8 cellular contexts compared by ENCODE assay signal in the genomic region with DNA sequence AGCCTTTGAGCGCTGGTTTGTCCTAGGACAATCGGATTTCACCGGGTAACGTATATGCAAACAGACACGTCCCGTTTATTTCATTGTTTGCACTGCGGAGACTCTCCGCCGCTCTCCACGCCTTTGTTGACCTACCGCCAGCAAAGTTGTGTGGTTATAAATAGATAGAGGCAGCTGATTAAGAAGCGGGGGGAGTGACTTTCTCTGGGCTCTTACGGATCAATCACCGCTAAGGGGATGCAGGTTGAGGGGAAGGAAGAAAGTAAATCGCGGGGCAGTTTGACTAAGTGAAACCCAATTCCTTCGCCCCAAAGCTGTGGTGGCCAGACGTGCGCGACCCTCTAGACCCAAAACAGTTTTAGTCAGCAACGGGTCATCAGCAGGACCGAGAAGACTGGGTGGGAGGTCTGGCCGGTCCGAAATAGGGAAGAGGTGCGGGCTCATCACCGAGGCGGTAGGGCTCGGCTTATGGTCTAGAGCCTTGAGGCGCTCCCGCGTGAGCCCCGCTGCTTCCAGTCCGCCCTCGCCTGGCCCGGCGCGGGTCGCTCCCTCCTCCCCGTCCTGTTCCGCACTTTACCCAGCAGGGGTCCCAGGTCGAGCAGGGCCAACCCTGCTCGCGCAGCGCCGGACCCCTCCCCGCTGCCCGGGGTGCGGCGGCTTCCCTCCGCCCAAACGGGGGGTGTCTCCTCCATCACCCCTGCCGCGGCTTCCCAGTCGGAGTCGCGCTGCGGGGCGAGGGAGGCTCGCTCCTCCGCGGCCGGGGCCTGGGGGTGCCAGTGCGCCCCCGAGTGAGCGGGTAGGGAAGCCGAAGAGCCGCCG.
DNase-seq lines count a peak whose midpoint lies in the region; ATAC-seq and TF ChIP-seq lines count a peak whose summit lies in the region.

No MANE protein-coding gene starts in this region.

- H3K4me3 Mint-ChIP-seq in naive thymus-derived CD8-positive, alpha-beta T cell, result peak overlapping the region; percentile 74 to 90 (median 83)

- ATAC-seq in GM19025 (IDR thresholded peaks at IDR 0.05; ENCODE audit: low read depth, unreplicated experiment), result peak; percentile 44
- peak; percentile 84 for ATAC-seq in SK-N-SH treated with all-trans-retinoic acid at 6 μM for 48 hours
- ATAC-seq in naive thymus-derived CD8-positive, alpha-beta T cell, result peak; percentile 39 to 45

- H3K4me1 ChIP-seq in BE2C (no peaks in the 10 kb centered on the region), esophagus squamous epithelium (peaks cover 14 to 23% (median 16%) of the 10 kb centered on the region in 3 donors)

- no peaks in the 10 kb centered on the region for H3K36me3 ChIP-seq in BE2C
- H3K36me3 ChIP-seq in esophagus squamous epithelium, result no peaks in the 10 kb centered on the region

- peak overlapping the region in 2 of 10 donors; percentile 14 to 79 for H3K27ac Mint-ChIP-seq in naive thymus-derived CD8-positive, alpha-beta T cell

- DNase-seq in BE2C (peak; percentile 12), HL-60 (ENCODE audit: low read depth in 1 of 2, low spot score in 1 of 2) (no peak), esophagus squamous epithelium (lab: John Stamatoyannopoulos, UW) (no peak), activated gamma-delta T cell (lab: John Stamatoyannopoulos, UW) (no peak), GDM1 (lab: John Stamatoyannopoulos, UW) (no peak)
- peak in 3 of 10 donors; percentile 1 to 17 (median 3) for DNase-seq in naive thymus-derived CD8-positive, alpha-beta T cell

- TF ChIP-seq CTCF in BE2C (IDR thresholded peaks at IDR 0.05; ENCODE audit: low read depth, low read length), result no peak
- no peak for TF ChIP-seq CTCF in HL-60 (IDR thresholded peaks at IDR 0.05; ENCODE audit: insufficient read depth, low read length)
- no peak for TF ChIP-seq CTCF in esophagus squamous epithelium (IDR thresholded peaks at IDR 0.05)

- POLR2A ChIA-PET in naive thymus-derived CD8-positive, alpha-beta T cell (lab: Charles Lee), result no interaction called here

- 2% methylated on average over 22 to 28 of the region's 68 CpGs for WGBS in esophagus squamous epithelium, 2 donors

- H3K9me3 ChIP-seq in BE2C, result no peaks in the 10 kb centered on the region
- no peaks in the 10 kb centered on the region for H3K9me3 ChIP-seq in esophagus squamous epithelium

- no peak overlapping the region for H3K27ac ChIP-seq in HL-60 (replicated peaks)
- no peak overlapping the region for H3K27ac ChIP-seq in esophagus squamous epithelium

- H3K27me3 Mint-ChIP-seq in naive thymus-derived CD8-positive, alpha-beta T cell, result peaks cover 24 to 54% (median 40%) of the 10 kb centered on the region in 5 donors

- peaks cover 0 to 11% (median 6%) of the 10 kb centered on the region in 3 donors for H3K36me3 Mint-ChIP-seq in naive thymus-derived CD8-positive, alpha-beta T cell

- peaks cover 12 to 22% (median 18%) of the 10 kb centered on the region in 4 donors for H3K4me1 Mint-ChIP-seq in naive thymus-derived CD8-positive, alpha-beta T cell

- H3K27me3 ChIP-seq in BE2C (peaks cover 98% of the 10 kb centered on the region), HL-60 (ENCODE audit: insufficient read depth, poor library complexity, severe bottlenecking) (peaks cover 40% of the 10 kb centered on the region), esophagus squamous epithelium (peaks cover 4 to 100% (median 18%) of the 10 kb centered on the region in 4 donors)

- H3K4me3 ChIP-seq in BE2C (ENCODE audit: low read depth, low read length) (peak overlapping the region; percentile 20), HL-60 (replicated peaks; ENCODE audit: insufficient read depth, low read length) (peak overlapping the region; percentile 42), esophagus squamous epithelium (peak overlapping the region; percentile 33 to 68 (median 49))

- peaks cover 0 to 12% (median 3%) of the 10 kb centered on the region in 9 donors for H3K9me3 Mint-ChIP-seq in naive thymus-derived CD8-positive, alpha-beta T cell

- intact Hi-C loops in esophagus squamous epithelium (cut with DNase I), result no loop called here

- no peak for TF ChIP-seq POLR2A in esophagus squamous epithelium (IDR thresholded peaks at IDR 0.05)

TF ChIP-seq in SK-N-SH treated with all-trans-retinoic acid at 6 μM for 48 hours, 23 proteins besides CTCF, POLR2A, EP300 and RAD21:
- no peak for TF ChIP-seq ZFP3 (CRISPR knock-in tag; IDR thresholded peaks at IDR 0.05)
- TF ChIP-seq CREB5 (CRISPR knock-in tag; IDR thresholded peaks at IDR 0.05; ENCODE audit: low read depth), result no peak
- no peak for TF ChIP-seq ZC3H10 (CRISPR knock-in tag; IDR thresholded peaks at IDR 0.05)
- no peak for TF ChIP-seq TSHZ2 (CRISPR knock-in tag; IDR thresholded peaks at IDR 0.05)
- no peak for TF ChIP-seq PATZ1 (CRISPR knock-in tag; IDR thresholded peaks at IDR 0.05; ENCODE audit: borderline replicate concordance)
- no peak for TF ChIP-seq TOX (CRISPR knock-in tag; IDR thresholded peaks at IDR 0.05; ENCODE audit: borderline replicate concordance)
- TF ChIP-seq, protein P1, sequence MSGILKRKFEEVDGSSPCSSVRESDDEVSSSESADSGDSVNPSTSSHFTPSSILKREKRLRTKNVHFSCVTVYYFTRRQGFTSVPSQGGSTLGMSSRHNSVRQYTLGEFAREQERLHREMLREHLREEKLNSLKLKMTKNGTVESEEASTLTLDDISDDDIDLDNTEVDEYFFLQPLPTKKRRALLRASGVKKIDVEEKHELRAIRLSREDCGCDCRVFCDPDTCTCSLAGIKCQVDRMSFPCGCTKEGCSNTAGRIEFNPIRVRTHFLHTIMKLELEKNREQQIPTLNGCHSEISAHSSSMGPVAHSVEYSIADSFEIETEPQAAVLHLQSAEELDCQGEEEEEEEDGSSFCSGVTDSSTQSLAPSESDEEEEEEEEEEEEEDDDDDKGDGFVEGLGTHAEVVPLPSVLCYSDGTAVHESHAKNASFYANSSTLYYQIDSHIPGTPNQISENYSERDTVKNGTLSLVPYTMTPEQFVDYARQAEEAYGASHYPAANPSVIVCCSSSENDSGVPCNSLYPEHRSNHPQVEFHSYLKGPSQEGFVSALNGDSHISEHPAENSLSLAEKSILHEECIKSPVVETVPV (CRISPR knock-in tag; IDR thresholded peaks at IDR 0.05), result no peak
- TF ChIP-seq ZFP30 (CRISPR knock-in tag; IDR thresholded peaks at IDR 0.05), result no peak
- no peak for TF ChIP-seq CSDC2 (CRISPR knock-in tag; IDR thresholded peaks at IDR 0.05)
- no peak for TF ChIP-seq ZNF70 (CRISPR knock-in tag; IDR thresholded peaks at IDR 0.05)
